Comparison of ENCODE assay signal across 1 cellular context in the genomic region with DNA sequence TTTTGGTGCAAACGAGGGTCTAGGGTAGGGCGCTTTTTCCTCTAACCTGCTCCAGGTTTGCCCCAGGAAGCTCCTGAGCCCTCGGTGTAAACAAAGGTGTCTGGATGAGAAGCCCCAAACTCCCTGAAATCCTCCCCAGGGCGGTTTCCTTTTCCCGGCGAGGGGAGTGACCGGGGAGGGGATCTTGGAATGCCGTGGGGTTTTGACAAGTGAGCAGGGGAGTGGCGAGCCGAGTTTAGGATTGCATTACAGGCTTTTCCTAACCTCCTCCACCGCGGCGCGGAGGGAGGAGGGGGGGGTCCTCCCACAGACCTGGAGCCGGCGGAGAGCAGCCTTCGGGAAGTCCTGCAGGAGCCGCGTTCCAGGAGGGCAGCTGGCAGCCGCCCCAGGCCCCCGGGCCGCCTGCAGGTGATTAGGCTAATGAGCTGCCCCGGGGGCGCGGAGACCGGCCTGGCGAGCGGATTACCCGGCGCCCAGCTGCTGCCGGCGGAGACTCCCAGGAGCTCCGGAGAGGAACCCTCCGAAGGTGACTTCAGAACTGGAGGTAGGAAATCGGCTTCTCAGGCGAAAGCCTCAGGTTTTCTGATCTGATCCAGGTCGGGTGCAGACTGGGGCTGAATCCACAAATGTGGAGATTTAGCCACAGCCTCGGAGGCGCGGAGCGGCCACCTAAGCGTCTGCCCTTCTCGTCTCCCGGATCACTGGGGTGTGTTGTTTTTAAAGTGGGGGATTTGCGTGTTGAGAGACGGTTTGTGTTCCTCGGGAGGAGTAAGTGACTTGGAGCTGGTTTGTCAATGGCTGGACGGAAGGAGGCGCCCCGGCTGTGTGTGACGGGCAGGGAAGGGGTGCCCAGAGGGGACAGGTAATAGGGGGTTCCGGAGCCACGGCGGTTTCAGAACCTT.
TF ChIP-seq lines count a peak whose summit lies in the region.

No MANE protein-coding gene starts in this region.

TF ChIP-seq in HEK293, 187 proteins besides CTCF, POLR2A, EP300 and RAD21 (continued from another document and continues in another):
- TF ChIP-seq ZBTB8A (tag by site-specific recombination; IDR thresholded peaks at IDR 0.05) (no peak), ZXDB (tag by site-specific recombination; IDR thresholded peaks at IDR 0.05) (peak; percentile 63; the same call in 1 of the 2 replicates), SCRT2 (tag by site-specific recombination; IDR thresholded peaks at IDR 0.05) (no peak), ZNF529 (tag by site-specific recombination; IDR thresholded peaks at IDR 0.05; ENCODE audit: insufficient replicate concordance) (no peak), ZNF404 (tag by site-specific recombination; IDR thresholded peaks at IDR 0.05) (no peak), EGR2 (tag by site-specific recombination; IDR thresholded peaks at IDR 0.05; ENCODE audit: low read depth) (peak; percentile 92), KLF8 (tag by site-specific recombination; IDR thresholded peaks at IDR 0.05) (0 out of 2 replicates have a peak, but pooled peaks have one; percentile 23), ZNF48 (tag by site-specific recombination; IDR thresholded peaks at IDR 0.05) (no peak), OVOL3 (tag by site-specific recombination; IDR thresholded peaks at IDR 0.05) (no peak), ZNF621 (tag by site-specific recombination; IDR thresholded peaks at IDR 0.05) (no peak), ZSCAN30 (tag by site-specific recombination; IDR thresholded peaks at IDR 0.05) (peak; percentile 92), ZNF16 (tag by site-specific recombination; IDR thresholded peaks at IDR 0.05; ENCODE audit: low read depth) (no peak), ZFP41 (tag by site-specific recombination; IDR thresholded peaks at IDR 0.05; ENCODE audit: borderline replicate concordance) (no peak), ZNF654 (tag by site-specific recombination; IDR thresholded peaks at IDR 0.05; ENCODE audit: low read depth) (no peak; the same call in 1 of the 2 replicates), KLF16 (tag by site-specific recombination; IDR thresholded peaks at IDR 0.05) (no peak), ZNF433 (tag by site-specific recombination; IDR thresholded peaks at IDR 0.05; ENCODE audit: low read depth) (no peak), SP2 (tag by site-specific recombination; IDR thresholded peaks at IDR 0.05) (peak; percentile 17; the same call in 1 of the 2 replicates), ZNF677 (tag by site-specific recombination; IDR thresholded peaks at IDR 0.05) (no peak), MYNN (tag by site-specific recombination; IDR thresholded peaks at IDR 0.05; ENCODE audit: borderline replicate concordance) (no peak), ZNF146 (tag by site-specific recombination; IDR thresholded peaks at IDR 0.05) (no peak), ZEB2 (tag by site-specific recombination; IDR thresholded peaks at IDR 0.05) (peak; percentile 59; the same call in 1 of the 2 replicates), ZNF768 (tag by site-specific recombination; IDR thresholded peaks at IDR 0.05) (no peak), ZNF664 (tag by site-specific recombination; IDR thresholded peaks at IDR 0.05) (no peak), ZNF202 (tag by site-specific recombination; IDR thresholded peaks at IDR 0.05; ENCODE audit: borderline replicate concordance) (no peak), ZNF549 (tag by site-specific recombination; IDR thresholded peaks at IDR 0.05) (no peak), ZNF423 (tag by site-specific recombination; IDR thresholded peaks at IDR 0.05) (peak; percentile 69; the same call in 1 of the 2 replicates), ZNF777 (tag by site-specific recombination; IDR thresholded peaks at IDR 0.05; ENCODE audit: borderline replicate concordance) (no peak), ZNF837 (tag by site-specific recombination; IDR thresholded peaks at IDR 0.05) (no peak)
- TF ChIP-seq, protein P1, sequence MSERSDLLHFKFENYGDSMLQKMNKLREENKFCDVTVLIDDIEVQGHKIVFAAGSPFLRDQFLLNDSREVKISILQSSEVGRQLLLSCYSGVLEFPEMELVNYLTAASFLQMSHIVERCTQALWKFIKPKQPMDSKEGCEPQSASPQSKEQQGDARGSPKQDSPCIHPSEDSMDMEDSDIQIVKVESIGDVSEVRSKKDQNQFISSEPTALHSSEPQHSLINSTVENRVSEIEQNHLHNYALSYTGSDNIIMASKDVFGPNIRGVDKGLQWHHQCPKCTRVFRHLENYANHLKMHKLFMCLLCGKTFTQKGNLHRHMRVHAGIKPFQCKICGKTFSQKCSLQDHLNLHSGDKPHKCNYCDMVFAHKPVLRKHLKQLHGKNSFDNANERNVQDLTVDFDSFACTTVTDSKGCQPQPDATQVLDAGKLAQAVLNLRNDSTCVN (tag by site-specific recombination; optimal IDR thresholded peaks at IDR 0.05), result peak; percentile 44
- TF ChIP-seq, protein P2, sequence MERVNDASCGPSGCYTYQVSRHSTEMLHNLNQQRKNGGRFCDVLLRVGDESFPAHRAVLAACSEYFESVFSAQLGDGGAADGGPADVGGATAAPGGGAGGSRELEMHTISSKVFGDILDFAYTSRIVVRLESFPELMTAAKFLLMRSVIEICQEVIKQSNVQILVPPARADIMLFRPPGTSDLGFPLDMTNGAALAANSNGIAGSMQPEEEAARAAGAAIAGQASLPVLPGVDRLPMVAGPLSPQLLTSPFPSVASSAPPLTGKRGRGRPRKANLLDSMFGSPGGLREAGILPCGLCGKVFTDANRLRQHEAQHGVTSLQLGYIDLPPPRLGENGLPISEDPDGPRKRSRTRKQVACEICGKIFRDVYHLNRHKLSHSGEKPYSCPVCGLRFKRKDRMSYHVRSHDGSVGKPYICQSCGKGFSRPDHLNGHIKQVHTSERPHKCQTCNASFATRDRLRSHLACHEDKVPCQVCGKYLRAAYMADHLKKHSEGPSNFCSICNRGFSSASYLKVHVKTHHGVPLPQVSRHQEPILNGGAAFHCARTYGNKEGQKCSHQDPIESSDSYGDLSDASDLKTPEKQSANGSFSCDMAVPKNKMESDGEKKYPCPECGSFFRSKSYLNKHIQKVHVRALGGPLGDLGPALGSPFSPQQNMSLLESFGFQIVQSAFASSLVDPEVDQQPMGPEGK (tag by site-specific recombination; IDR thresholded peaks at IDR 0.05), result peak; percentile 81
- TF ChIP-seq, protein P3, sequence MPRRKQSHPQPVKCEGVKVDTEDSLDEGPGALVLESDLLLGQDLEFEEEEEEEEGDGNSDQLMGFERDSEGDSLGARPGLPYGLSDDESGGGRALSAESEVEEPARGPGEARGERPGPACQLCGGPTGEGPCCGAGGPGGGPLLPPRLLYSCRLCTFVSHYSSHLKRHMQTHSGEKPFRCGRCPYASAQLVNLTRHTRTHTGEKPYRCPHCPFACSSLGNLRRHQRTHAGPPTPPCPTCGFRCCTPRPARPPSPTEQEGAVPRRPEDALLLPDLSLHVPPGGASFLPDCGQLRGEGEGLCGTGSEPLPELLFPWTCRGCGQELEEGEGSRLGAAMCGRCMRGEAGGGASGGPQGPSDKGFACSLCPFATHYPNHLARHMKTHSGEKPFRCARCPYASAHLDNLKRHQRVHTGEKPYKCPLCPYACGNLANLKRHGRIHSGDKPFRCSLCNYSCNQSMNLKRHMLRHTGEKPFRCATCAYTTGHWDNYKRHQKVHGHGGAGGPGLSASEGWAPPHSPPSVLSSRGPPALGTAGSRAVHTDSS (tag by site-specific recombination; IDR thresholded peaks at IDR 0.05), result no peak
- TF ChIP-seq, protein P4, sequence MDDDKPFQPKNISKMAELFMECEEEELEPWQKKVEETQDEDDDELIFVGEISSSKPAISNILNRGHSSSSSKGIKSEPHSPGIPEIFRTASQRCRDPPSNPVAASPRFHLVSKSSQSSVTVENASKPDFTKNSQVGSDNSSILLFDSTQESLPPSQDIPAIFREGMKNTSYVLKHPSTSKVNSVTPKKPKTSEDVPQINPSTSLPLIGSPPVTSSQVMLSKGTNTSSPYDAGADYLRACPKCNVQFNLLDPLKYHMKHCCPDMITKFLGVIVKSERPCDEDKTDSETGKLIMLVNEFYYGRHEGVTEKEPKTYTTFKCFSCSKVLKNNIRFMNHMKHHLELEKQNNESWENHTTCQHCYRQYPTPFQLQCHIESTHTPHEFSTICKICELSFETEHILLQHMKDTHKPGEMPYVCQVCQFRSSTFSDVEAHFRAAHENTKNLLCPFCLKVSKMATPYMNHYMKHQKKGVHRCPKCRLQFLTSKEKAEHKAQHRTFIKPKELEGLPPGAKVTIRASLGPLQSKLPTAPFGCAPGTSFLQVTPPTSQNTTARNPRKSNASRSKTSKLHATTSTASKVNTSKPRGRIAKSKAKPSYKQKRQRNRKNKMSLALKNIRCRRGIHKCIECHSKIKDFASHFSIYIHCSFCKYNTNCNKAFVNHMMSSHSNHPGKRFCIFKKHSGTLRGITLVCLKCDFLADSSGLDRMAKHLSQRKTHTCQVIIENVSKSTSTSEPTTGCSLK (tag by site-specific recombination; IDR thresholded peaks at IDR 0.05), result no peak
- TF ChIP-seq, protein P5, sequence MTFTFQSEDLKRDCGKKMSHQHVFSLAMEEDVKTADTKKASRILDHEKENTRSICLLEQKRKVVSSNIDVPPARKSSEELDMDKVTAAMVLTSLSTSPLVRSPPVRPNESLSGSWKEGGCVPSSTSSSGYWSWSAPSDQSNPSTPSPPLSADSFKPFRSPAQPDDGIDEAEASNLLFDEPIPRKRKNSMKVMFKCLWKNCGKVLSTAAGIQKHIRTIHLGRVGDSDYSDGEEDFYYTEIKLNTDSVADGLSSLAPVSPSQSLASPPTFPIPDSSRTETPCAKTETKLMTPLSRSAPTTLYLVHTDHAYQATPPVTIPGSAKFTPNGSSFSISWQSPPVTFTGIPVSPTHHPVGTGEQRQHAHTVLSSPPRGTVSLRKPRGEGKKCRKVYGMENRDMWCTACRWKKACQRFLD (tag by site-specific recombination; IDR thresholded peaks at IDR 0.05), result no peak
- TF ChIP-seq, protein P6, sequence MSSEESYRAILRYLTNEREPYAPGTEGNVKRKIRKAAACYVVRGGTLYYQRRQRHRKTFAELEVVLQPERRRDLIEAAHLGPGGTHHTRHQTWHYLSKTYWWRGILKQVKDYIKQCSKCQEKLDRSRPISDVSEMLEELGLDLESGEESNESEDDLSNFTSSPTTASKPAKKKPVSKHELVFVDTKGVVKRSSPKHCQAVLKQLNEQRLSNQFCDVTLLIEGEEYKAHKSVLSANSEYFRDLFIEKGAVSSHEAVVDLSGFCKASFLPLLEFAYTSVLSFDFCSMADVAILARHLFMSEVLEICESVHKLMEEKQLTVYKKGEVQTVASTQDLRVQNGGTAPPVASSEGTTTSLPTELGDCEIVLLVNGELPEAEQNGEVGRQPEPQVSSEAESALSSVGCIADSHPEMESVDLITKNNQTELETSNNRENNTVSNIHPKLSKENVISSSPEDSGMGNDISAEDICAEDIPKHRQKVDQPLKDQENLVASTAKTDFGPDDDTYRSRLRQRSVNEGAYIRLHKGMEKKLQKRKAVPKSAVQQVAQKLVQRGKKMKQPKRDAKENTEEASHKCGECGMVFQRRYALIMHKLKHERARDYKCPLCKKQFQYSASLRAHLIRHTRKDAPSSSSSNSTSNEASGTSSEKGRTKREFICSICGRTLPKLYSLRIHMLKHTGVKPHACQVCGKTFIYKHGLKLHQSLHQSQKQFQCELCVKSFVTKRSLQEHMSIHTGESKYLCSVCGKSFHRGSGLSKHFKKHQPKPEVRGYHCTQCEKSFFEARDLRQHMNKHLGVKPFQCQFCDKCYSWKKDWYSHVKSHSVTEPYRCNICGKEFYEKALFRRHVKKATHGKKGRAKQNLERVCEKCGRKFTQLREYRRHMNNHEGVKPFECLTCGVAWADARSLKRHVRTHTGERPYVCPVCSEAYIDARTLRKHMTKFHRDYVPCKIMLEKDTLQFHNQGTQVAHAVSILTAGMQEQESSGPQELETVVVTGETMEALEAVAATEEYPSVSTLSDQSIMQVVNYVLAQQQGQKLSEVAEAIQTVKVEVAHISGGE (tag by site-specific recombination; conservative IDR thresholded peaks at IDR 0.05; ENCODE audit: low read depth), result no peak
- TF ChIP-seq, protein P7, sequence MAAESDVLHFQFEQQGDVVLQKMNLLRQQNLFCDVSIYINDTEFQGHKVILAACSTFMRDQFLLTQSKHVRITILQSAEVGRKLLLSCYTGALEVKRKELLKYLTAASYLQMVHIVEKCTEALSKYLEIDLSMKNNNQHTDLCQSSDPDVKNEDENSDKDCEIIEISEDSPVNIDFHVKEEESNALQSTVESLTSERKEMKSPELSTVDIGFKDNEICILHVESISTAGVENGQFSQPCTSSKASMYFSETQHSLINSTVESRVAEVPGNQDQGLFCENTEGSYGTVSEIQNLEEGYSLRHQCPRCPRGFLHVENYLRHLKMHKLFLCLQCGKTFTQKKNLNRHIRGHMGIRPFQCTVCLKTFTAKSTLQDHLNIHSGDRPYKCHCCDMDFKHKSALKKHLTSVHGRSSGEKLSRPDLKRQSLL (tag by site-specific recombination; IDR thresholded peaks at IDR 0.05), result peak; percentile 60; the same call in 1 of the 2 replicates
- TF ChIP-seq, protein P8, sequence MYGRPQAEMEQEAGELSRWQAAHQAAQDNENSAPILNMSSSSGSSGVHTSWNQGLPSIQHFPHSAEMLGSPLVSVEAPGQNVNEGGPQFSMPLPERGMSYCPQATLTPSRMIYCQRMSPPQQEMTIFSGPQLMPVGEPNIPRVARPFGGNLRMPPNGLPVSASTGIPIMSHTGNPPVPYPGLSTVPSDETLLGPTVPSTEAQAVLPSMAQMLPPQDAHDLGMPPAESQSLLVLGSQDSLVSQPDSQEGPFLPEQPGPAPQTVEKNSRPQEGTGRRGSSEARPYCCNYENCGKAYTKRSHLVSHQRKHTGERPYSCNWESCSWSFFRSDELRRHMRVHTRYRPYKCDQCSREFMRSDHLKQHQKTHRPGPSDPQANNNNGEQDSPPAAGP (tag by site-specific recombination; IDR thresholded peaks at IDR 0.05), result no peak; the same call in 1 of the 2 replicates
- TF ChIP-seq, protein P9, sequence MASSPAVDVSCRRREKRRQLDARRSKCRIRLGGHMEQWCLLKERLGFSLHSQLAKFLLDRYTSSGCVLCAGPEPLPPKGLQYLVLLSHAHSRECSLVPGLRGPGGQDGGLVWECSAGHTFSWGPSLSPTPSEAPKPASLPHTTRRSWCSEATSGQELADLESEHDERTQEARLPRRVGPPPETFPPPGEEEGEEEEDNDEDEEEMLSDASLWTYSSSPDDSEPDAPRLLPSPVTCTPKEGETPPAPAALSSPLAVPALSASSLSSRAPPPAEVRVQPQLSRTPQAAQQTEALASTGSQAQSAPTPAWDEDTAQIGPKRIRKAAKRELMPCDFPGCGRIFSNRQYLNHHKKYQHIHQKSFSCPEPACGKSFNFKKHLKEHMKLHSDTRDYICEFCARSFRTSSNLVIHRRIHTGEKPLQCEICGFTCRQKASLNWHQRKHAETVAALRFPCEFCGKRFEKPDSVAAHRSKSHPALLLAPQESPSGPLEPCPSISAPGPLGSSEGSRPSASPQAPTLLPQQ (tag by site-specific recombination; IDR thresholded peaks at IDR 0.05), result no peak; the same call in 1 of the 2 replicates
- TF ChIP-seq, protein P10, sequence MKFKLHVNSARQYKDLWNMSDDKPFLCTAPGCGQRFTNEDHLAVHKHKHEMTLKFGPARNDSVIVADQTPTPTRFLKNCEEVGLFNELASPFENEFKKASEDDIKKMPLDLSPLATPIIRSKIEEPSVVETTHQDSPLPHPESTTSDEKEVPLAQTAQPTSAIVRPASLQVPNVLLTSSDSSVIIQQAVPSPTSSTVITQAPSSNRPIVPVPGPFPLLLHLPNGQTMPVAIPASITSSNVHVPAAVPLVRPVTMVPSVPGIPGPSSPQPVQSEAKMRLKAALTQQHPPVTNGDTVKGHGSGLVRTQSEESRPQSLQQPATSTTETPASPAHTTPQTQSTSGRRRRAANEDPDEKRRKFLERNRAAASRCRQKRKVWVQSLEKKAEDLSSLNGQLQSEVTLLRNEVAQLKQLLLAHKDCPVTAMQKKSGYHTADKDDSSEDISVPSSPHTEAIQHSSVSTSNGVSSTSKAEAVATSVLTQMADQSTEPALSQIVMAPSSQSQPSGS (tag by site-specific recombination; IDR thresholded peaks at IDR 0.05; ENCODE audit: low read depth), result no peak
